ENCODE assay signal across 17 cellular contexts in the genomic region with DNA sequence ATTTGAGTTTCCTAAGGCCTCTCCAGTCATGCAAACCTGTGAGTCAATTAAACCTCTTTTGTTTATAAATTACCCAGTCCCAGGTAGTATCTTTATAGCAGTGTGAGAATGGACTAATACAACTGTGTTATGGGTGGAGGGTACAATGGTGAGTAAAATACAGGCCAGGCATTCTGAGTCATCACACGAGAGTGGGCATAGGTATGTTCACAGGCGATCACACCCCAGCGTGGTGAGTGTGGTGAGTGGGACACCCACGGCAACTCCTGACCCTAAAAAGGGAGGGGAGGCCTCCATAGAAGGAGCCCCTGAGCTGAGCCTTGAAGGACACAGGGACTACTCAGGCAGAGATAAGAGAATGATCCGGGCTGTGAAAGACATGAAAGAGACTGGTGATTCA. TPM values are rescaled to one million over a fixed set of nuclear protein-coding genes. Genes with fewer than 3 reads are reported as not detected.
DNase-seq lines count a peak whose midpoint lies in the region; ATAC-seq, FAIRE-seq and TF ChIP-seq lines count a peak whose summit lies in the region.
"Had no signal": no experiment of that assay in that cellular context is flagged by ENCODE, and none has a peak within 500 bp of the region (broad histone marks: within the 10 kb centered on the region; RNA-seq: fewer than 3 reads in every experiment).

No MANE protein-coding gene starts in this region.

- intact Hi-C loops in activated naive CD4-positive, alpha-beta T cell treated with anti-CD3 and anti-CD28 coated beads for 36 hours (cut with micrococcal nuclease), result no loop called here
- intact Hi-C loops in tibial artery (cut with DNase I; ENCODE audit: low total_unique reads), result no loop called here

- H3K27ac ChIP-seq in tibial artery, result no peak overlapping the region
- H3K27ac ChIP-seq: BLaER1 treated with 17β-estradiol and CSF1 and Interleukin-3, amounts not matched to agents 10 nM and 100 nM; HL-60 had no signal

- DNase-seq in activated CD4-positive, alpha-beta T cell treated with anti-CD3 and anti-CD28 coated beads for 48 hours, result peak; percentile 26
- no peak for DNase-seq in activated CD4-positive, alpha-beta T cell treated with anti-CD3 and anti-CD28 coated beads for 4 hours
- no peak for DNase-seq in activated naive CD4-positive, alpha-beta T cell treated with anti-CD3 and anti-CD28 coated beads, Interleukin-2, amount 50 U/mL, for 72 hours (ENCODE audit: low spot score in 2 of 2)
- no peak for DNase-seq in activated naive CD4-positive, alpha-beta T cell treated with anti-CD3 and anti-CD28 coated beads for 36 hours
- DNase-seq in bronchial epithelial cell (ENCODE audit: low read depth) (peak; percentile 11), tibial artery (no peak), occipital lobe (lab: John Stamatoyannopoulos, UW) (no peak)
- DNase-seq: 8988T; ACHN; CD4-positive, CD25-positive, alpha-beta regulatory T cell; DMS53; GF-D8; HCEC 1CT had no signal

- H3K36me3 ChIP-seq in bronchial epithelial cell (ENCODE audit: control insufficient read depth, insufficient read depth, low read length) (no peaks in the 10 kb centered on the region), tibial artery (no peaks in the 10 kb centered on the region)
- H3K36me3 ChIP-seq: BLaER1 treated with 17β-estradiol and CSF1 and Interleukin-3, amounts not matched to agents 10 nM and 100 nM had no signal

- CTCF ChIA-PET in activated naive CD4-positive, alpha-beta T cell treated with anti-CD3 and anti-CD28 coated beads for 36 hours (lab: Charles Lee), result interaction anchor here (0.7 kb wide), 1 partner anchor 130 kb away, joined by 5 read pairs; no protein-coding TSS in a partner anchor

- no peaks in the 10 kb centered on the region for H3K27me3 Mint-ChIP-seq in activated naive CD4-positive, alpha-beta T cell treated with anti-CD3 and anti-CD28 coated beads for 36 hours (ENCODE audit: low read depth)

- H3K9me3 ChIP-seq in tibial artery, result no peaks in the 10 kb centered on the region
- H3K9me3 ChIP-seq: BLaER1 treated with 17β-estradiol and CSF1 and Interleukin-3, amounts not matched to agents 10 nM and 100 nM had no signal

- no peaks in the 10 kb centered on the region for H3K27me3 ChIP-seq in bronchial epithelial cell (ENCODE audit: control insufficient read depth, insufficient read depth, low read length)
- peaks cover 0 to 45% of the 10 kb centered on the region in 2 donors for H3K27me3 ChIP-seq in tibial artery
- H3K27me3 ChIP-seq: BLaER1 treated with 17β-estradiol and CSF1 and Interleukin-3, amounts not matched to agents 10 nM and 100 nM had no signal

- no peaks in the 10 kb centered on the region for H3K4me1 ChIP-seq in tibial artery

- no peak for FAIRE-seq in bronchial epithelial cell (lab: Jason Lieb, UNC)

- H3K36me3 Mint-ChIP-seq in activated naive CD4-positive, alpha-beta T cell treated with anti-CD3 and anti-CD28 coated beads, Interleukin-2, amount 50 U/mL, for 72 hours, result no peaks in the 10 kb centered on the region
- no peaks in the 10 kb centered on the region for H3K36me3 Mint-ChIP-seq in activated naive CD4-positive, alpha-beta T cell treated with anti-CD3 and anti-CD28 coated beads for 36 hours (ENCODE audit: low read depth)
- H3K36me3 Mint-ChIP-seq: CD4-positive, CD25-positive, alpha-beta regulatory T cell had no signal

- H3K4me3 ChIP-seq in bronchial epithelial cell (ENCODE audit: low read depth, low read length), result no peak overlapping the region
- H3K4me3 ChIP-seq in tibial artery, result no peak overlapping the region
- H3K4me3 ChIP-seq: BLaER1 treated with 17β-estradiol and CSF1 and Interleukin-3, amounts not matched to agents 10 nM and 100 nM had no signal

- TF ChIP-seq CTCF in bronchial epithelial cell (IDR thresholded peaks at IDR 0.05; ENCODE audit: insufficient read depth, low read length, severe bottlenecking), result no peak
- TF ChIP-seq CTCF in tibial artery (IDR thresholded peaks at IDR 0.05), result no peak

- H3K9me3 Mint-ChIP-seq in activated naive CD4-positive, alpha-beta T cell treated with anti-CD3 and anti-CD28 coated beads, Interleukin-2, amount 50 U/mL, for 72 hours, result no peaks in the 10 kb centered on the region
- no peaks in the 10 kb centered on the region for H3K9me3 Mint-ChIP-seq in activated naive CD4-positive, alpha-beta T cell treated with anti-CD3 and anti-CD28 coated beads for 36 hours
- H3K9me3 Mint-ChIP-seq: CD4-positive, CD25-positive, alpha-beta regulatory T cell had no signal

- peaks cover 11% of the 10 kb centered on the region for H3K4me1 Mint-ChIP-seq in activated naive CD4-positive, alpha-beta T cell treated with anti-CD3 and anti-CD28 coated beads for 36 hours (ENCODE audit: low read depth)

- H3K4me3 Mint-ChIP-seq in activated naive CD4-positive, alpha-beta T cell treated with anti-CD3 and anti-CD28 coated beads for 36 hours, result no peak overlapping the region

- ATAC-seq in activated naive CD4-positive, alpha-beta T cell treated with anti-CD3 and anti-CD28 coated beads, Interleukin-2, amount 50 U/mL, for 72 hours, result peak; percentile 30 to 44
- ATAC-seq in GM21723 (IDR thresholded peaks at IDR 0.05; ENCODE audit: unreplicated experiment), result no peak

- no peak overlapping the region for H3K27ac Mint-ChIP-seq in activated naive CD4-positive, alpha-beta T cell treated with anti-CD3 and anti-CD28 coated beads, Interleukin-2, amount 50 U/mL, for 72 hours
- H3K27ac Mint-ChIP-seq in activated naive CD4-positive, alpha-beta T cell treated with anti-CD3 and anti-CD28 coated beads for 36 hours, result no peak overlapping the region
- H3K27ac Mint-ChIP-seq: CD4-positive, CD25-positive, alpha-beta regulatory T cell had no signal

RNA-seq across cellular contexts. Expression of gene MAPT, which starts 22.6 kb away (rescaled TPM):
- 1 to 10 TPM in 1 of 2 donors, under 1 TPM in 1; 0.57 to 2.2 TPM for total RNA-seq in activated naive CD4-positive, alpha-beta T cell treated with anti-CD3 and anti-CD28 coated beads, Interleukin-2, amount 50 U/mL, for 72 hours
- under 1 TPM; 0.57 to 0.86 TPM for total RNA-seq in activated naive CD4-positive, alpha-beta T cell treated with anti-CD3 and anti-CD28 coated beads for 36 hours
- 0.13 and 0.26 TPM in 2 replicates for total RNA-seq in bronchial epithelial cell
- 93.1 TPM for total RNA-seq in occipital lobe

RNA-seq across cellular contexts. Expression of gene SPPL2C, which starts 27.0 kb away (rescaled TPM):
- total RNA-seq in activated naive CD4-positive, alpha-beta T cell treated with anti-CD3 and anti-CD28 coated beads, Interleukin-2, amount 50 U/mL, for 72 hours, result not detected
- total RNA-seq in activated naive CD4-positive, alpha-beta T cell treated with anti-CD3 and anti-CD28 coated beads for 36 hours, result not detected
- total RNA-seq in bronchial epithelial cell, result not detected in 2 replicates
- not detected for total RNA-seq in occipital lobe
- total RNA-seq: CD4-positive, CD25-positive, alpha-beta regulatory T cell; H4 had no signal

Comparison
In these comparisons a context has a peak if more than half of its experiments do, and no peak if none do; other contexts are left out.
1. DNase-seq: peak in activated CD4-positive, alpha-beta T cell treated with anti-CD3 and anti-CD28 coated beads for 48 hours (single experiment) and bronchial epithelial cell (single experiment); none in activated CD4-positive, alpha-beta T cell treated with anti-CD3 and anti-CD28 coated beads for 4 hours (0 of 2), activated naive CD4-positive, alpha-beta T cell treated with anti-CD3 and anti-CD28 coated beads, Interleukin-2, amount 50 U/mL, for 72 hours (0 of 2), activated naive CD4-positive, alpha-beta T cell treated with anti-CD3 and anti-CD28 coated beads for 36 hours (single experiment), tibial artery (0 of 2) and occipital lobe (single experiment).
2. RNA of gene MAPT, which starts 22.6 kb away (total RNA-seq): 93.1 TPM in occipital lobe (single experiment); 0.57 to 2.2 TPM in activated naive CD4-positive, alpha-beta T cell treated with anti-CD3 and anti-CD28 coated beads, Interleukin-2, amount 50 U/mL, for 72 hours, 0.57 to 0.86 TPM in activated naive CD4-positive, alpha-beta T cell treated with anti-CD3 and anti-CD28 coated beads for 36 hours and 0.13 to 0.26 TPM in bronchial epithelial cell; every median in the first group is over 10 times any median in the second.